ENCODE assay signal across 2 cellular contexts in genomic region chr1:206814716-206815341, GRCh38.
A peak's percentile ranks its signal among the peaks of the same experiment; 100 is the strongest.
TF ChIP-seq lines count a peak whose summit lies in the region.

No MANE protein-coding gene starts in this region.

TF ChIP-seq in liver, 16 proteins besides CTCF, POLR2A, EP300 and RAD21:
- TF ChIP-seq HNF4G (IDR thresholded peaks at IDR 0.05): no peak
- TF ChIP-seq NR2F2 (IDR thresholded peaks at IDR 0.05): peak; percentile 20

TF ChIP-seq in HepG2, 621 proteins besides CTCF, POLR2A, EP300 and RAD21:
- TF ChIP-seq HIC2 (CRISPR knock-in tag; IDR thresholded peaks at IDR 0.05; ENCODE audit: low read depth): no peak
- TF ChIP-seq MNT (IDR thresholded peaks at IDR 0.05): no peak
- no peak for TF ChIP-seq ATM (IDR thresholded peaks at IDR 0.05; ENCODE audit: borderline replicate concordance)
- TF ChIP-seq PBX2 (CRISPR knock-in tag; IDR thresholded peaks at IDR 0.05): no peak
- TF ChIP-seq HNF4A (CRISPR knock-in tag; IDR thresholded peaks at IDR 0.05): no peak
- no peak for TF ChIP-seq IKZF5 (CRISPR knock-in tag; IDR thresholded peaks at IDR 0.05)
- TF ChIP-seq SMAD1 (CRISPR knock-in tag; IDR thresholded peaks at IDR 0.05; ENCODE audit: borderline replicate concordance, low read depth): no peak
- TF ChIP-seq ZMYM4 (CRISPR knock-in tag; IDR thresholded peaks at IDR 0.05): no peak
